In genomic region chr11:33801821-33802413, GRCh38 we compare ENCODE assay signal across 11 cellular contexts. TPM values are rescaled to one million over a fixed set of nuclear protein-coding genes. Genes with fewer than 3 reads are reported as not detected.
DNase-seq lines count a peak whose midpoint lies in the region; ATAC-seq and TF ChIP-seq lines count a peak whose summit lies in the region.
"Had no signal": no experiment of that assay in that cellular context is flagged by ENCODE, and none has a peak within 500 bp of the region (broad histone marks: within the 10 kb centered on the region; RNA-seq: fewer than 3 reads in every experiment).

No MANE protein-coding gene starts in this region.

- H3K4me3 ChIP-seq in AG09309 (ENCODE audit: control insufficient read depth, low read depth, low read length) (peak overlapping the region; percentile 36), choroid plexus epithelial cell (ENCODE audit: low read depth, low read length) (peak overlapping the region; percentile 49), mucosa of descending colon (no peak overlapping the region)

- ATAC-seq in HG02759 (IDR thresholded peaks at IDR 0.05; ENCODE audit: unreplicated experiment) (peak; percentile 77), mucosa of descending colon (peak; percentile 17), GM21723 (IDR thresholded peaks at IDR 0.05; ENCODE audit: unreplicated experiment) (no peak), GM18867 (IDR thresholded peaks at IDR 0.05; ENCODE audit: unreplicated experiment) (no peak), GM21717 (IDR thresholded peaks at IDR 0.05; ENCODE audit: unreplicated experiment) (no peak)

- no peak for TF ChIP-seq CTCF in AG09309 (IDR thresholded peaks at IDR 0.05; ENCODE audit: control insufficient read depth, insufficient read depth, low read depth, low read length, missing control alignments)
- no peak for TF ChIP-seq CTCF in choroid plexus epithelial cell (conservative IDR thresholded peaks at IDR 0.05; ENCODE audit: low read depth, low read length)
- TF ChIP-seq CTCF in mucosa of descending colon (IDR thresholded peaks at IDR 0.05), result no peak

- H3K36me3 ChIP-seq in mucosa of descending colon (ENCODE audit: low read depth), result no peaks in the 10 kb centered on the region
- H3K36me3 ChIP-seq: upper lobe of left lung had no signal

- H3K9me3 ChIP-seq in mucosa of descending colon, result no peaks in the 10 kb centered on the region
- H3K9me3 ChIP-seq: upper lobe of left lung had no signal

- intact Hi-C loops in mucosa of descending colon (cut with DNase I, micrococcal nuclease), result no loop called here

- H3K4me1 ChIP-seq in mucosa of descending colon (ENCODE audit: low read depth), result peaks cover 4% of the 10 kb centered on the region

- no peak for DNase-seq in AG09309 (ENCODE audit: low read depth)
- DNase-seq in choroid plexus epithelial cell (ENCODE audit: low read depth), result peak; percentile 11
- no peak for DNase-seq in mucosa of descending colon
- no peak for DNase-seq in DMS153 treated with DMSO at 0.1 percent for 48 hours (lab: John Stamatoyannopoulos, UW; ENCODE audit: unreplicated experiment)
- DNase-seq: DND-41; effector memory CD4-positive, alpha-beta T cell had no signal

RNA-seq across cellular contexts. Expression of gene FBXO3, which starts 27.6 kb away (rescaled TPM):
- total RNA-seq in mucosa of descending colon, result 10 to 100 TPM; 27.3 to 36.0 (median 34.5) TPM

Comparison
In these comparisons a context has a peak if more than half of its experiments do, and no peak if none do; other contexts are left out.
1. ATAC-seq: peak in HG02759 (single experiment) and mucosa of descending colon (single experiment); none in GM21723 (single experiment), GM18867 (single experiment) and GM21717 (single experiment).